Comparison of ENCODE assay signal across 8 cellular contexts in genomic region chr6:34391711-34392496, GRCh38. TPM values are rescaled to one million over a fixed set of nuclear protein-coding genes. Genes with fewer than 3 reads are reported as not detected.
A peak's percentile ranks its signal among the peaks of the same experiment; 100 is the strongest.
DNase-seq lines count a peak whose midpoint lies in the region; ATAC-seq and TF ChIP-seq lines count a peak whose summit lies in the region.

No MANE protein-coding gene starts in this region.

- WGBS in adrenal gland, 4 donors: 0 to 1% (median 1%) methylated on average over 28 to 80 of the region's 80 CpGs

- no peaks in the 10 kb centered on the region; the same call in 1 of the 2 replicates for H3K36me3 ChIP-seq in H7 (replicated peaks; ENCODE audit: control insufficient read depth, insufficient read depth, low read length)
- no peaks in the 10 kb centered on the region for H3K36me3 ChIP-seq in Loucy (ENCODE audit: insufficient read depth, low read length)
- peaks cover 5% of the 10 kb centered on the region; the same call in 1 of the 2 replicates for H3K36me3 ChIP-seq in SU-DHL-6 (ENCODE audit: low read length)
- no peaks in the 10 kb centered on the region for H3K36me3 ChIP-seq in adrenal gland (replicated peaks in 1 of 2)

- intact Hi-C loops in adrenal gland (cut with DNase I): no loop called here

- peak overlapping the region; percentile 76 for H3K4me3 ChIP-seq in H7 (ENCODE audit: insufficient read depth, low read depth, low read length)
- peak overlapping the region; percentile 87 for H3K4me3 ChIP-seq in Loucy (ENCODE audit: low read length, poor library complexity, severe bottlenecking)
- peak overlapping the region; percentile 65 for H3K4me3 ChIP-seq in SU-DHL-6 (ENCODE audit: insufficient read depth, low read length, poor library complexity, severe bottlenecking)
- H3K4me3 ChIP-seq in adrenal gland: peak overlapping the region; percentile 75 to 97 (median 84)
- H3K4me3 ChIP-seq in retinal pigment epithelial cell (ENCODE audit: low read length): peak overlapping the region; percentile 70

- H3K4me1 ChIP-seq in Loucy (ENCODE audit: insufficient read depth, low read length, poor library complexity, severe bottlenecking): peaks cover 33% of the 10 kb centered on the region
- H3K4me1 ChIP-seq in adrenal gland (replicated peaks in 1 of 2): peaks cover under 1 to 43% of the 10 kb centered on the region in 2 donors

- peak overlapping the region; percentile 77 for H3K27ac ChIP-seq in SU-DHL-6 (ENCODE audit: low read depth, low read length)
- peak overlapping the region; percentile 80 to 99 (median 98) for H3K27ac ChIP-seq in adrenal gland

- no peaks in the 10 kb centered on the region for H3K9me2 ChIP-seq in Loucy (replicated peaks; ENCODE audit: low read depth, low read length)
- H3K9me2 ChIP-seq in SU-DHL-6 (replicated peaks; ENCODE audit: insufficient read depth, low read length): no peaks in the 10 kb centered on the region

- no peak for TF ChIP-seq CTCF in Loucy (conservative IDR thresholded peaks at IDR 0.05; ENCODE audit: low read length)
- no peak for TF ChIP-seq CTCF in SU-DHL-6 (IDR thresholded peaks at IDR 0.05; ENCODE audit: insufficient read depth, low read length, poor library complexity, severe bottlenecking)
- no peak for TF ChIP-seq CTCF in adrenal gland (IDR thresholded peaks at IDR 0.05)
- TF ChIP-seq CTCF in retinal pigment epithelial cell (conservative IDR thresholded peaks at IDR 0.05; ENCODE audit: low read depth, low read length): no peak

- peak; percentile 65 for DNase-seq in GM03348 (ENCODE audit: low spot score)
- peak; percentile 93 for DNase-seq in H7
- peak; percentile 49 to 76 (median 64) for DNase-seq in adrenal gland
- DNase-seq in hepatic stellate cell (ENCODE audit: low spot score): peak; percentile 50
- DNase-seq in retinal pigment epithelial cell (ENCODE audit: low read depth): no peak

- peak overlapping the region; percentile 92 for H3K9ac ChIP-seq in Loucy (ENCODE audit: low read depth, low read length, poor library complexity, severe bottlenecking)
- peak overlapping the region; percentile 90 for H3K9ac ChIP-seq in SU-DHL-6 (ENCODE audit: low read length)

- H2AFZ ChIP-seq in Loucy (ENCODE audit: low read length) (peak overlapping the region; percentile 99), SU-DHL-6 (ENCODE audit: low read depth, low read length, severe bottlenecking) (peak overlapping the region; percentile 88)

- TF ChIP-seq POLR2A in adrenal gland (IDR thresholded peaks at IDR 0.05): peak in 1 of 2 donors; percentile 46

- 0 out of 2 replicates have a peak, but pooled peaks cover 3% of the 10 kb centered on the region for H3K9me3 ChIP-seq in Loucy (ENCODE audit: insufficient read depth, low read depth, low read length)
- peaks cover 8% of the 10 kb centered on the region; the same call in 1 of the 2 replicates for H3K9me3 ChIP-seq in SU-DHL-6 (ENCODE audit: insufficient read depth, low read length)
- H3K9me3 ChIP-seq in adrenal gland (replicated peaks in 1 of 3): no peaks in the 10 kb centered on the region

- no peak for ATAC-seq in GM18861 (IDR thresholded peaks at IDR 0.05; ENCODE audit: unreplicated experiment)

- peak overlapping the region; percentile 88 for H3K4me2 ChIP-seq in Loucy (ENCODE audit: low read depth, low read length, poor library complexity, severe bottlenecking)
- peak overlapping the region; percentile 72 for H3K4me2 ChIP-seq in SU-DHL-6 (ENCODE audit: low read depth, low read length, poor library complexity, severe bottlenecking)

- H4K20me1 ChIP-seq in Loucy (ENCODE audit: insufficient read depth, low read length, poor library complexity, severe bottlenecking): peaks cover 24% of the 10 kb centered on the region
- peaks cover 4% of the 10 kb centered on the region; the same call in 1 of the 2 replicates for H4K20me1 ChIP-seq in SU-DHL-6 (ENCODE audit: low read depth, low read length)

- H3K27me3 ChIP-seq in H7 (ENCODE audit: control insufficient read depth, insufficient read depth, low read length) (no peaks in the 10 kb centered on the region), Loucy (ENCODE audit: insufficient read depth, low read length, poor library complexity, severe bottlenecking) (no peaks in the 10 kb centered on the region), SU-DHL-6 (ENCODE audit: low read length) (no peaks in the 10 kb centered on the region), adrenal gland (no peaks in the 10 kb centered on the region)

- no peaks in the 10 kb centered on the region for H3F3A ChIP-seq in Loucy (ENCODE audit: low read depth)
- H3F3A ChIP-seq in SU-DHL-6 (ENCODE audit: insufficient read depth): peaks cover 24% of the 10 kb centered on the region

- H3K79me2 ChIP-seq in Loucy (ENCODE audit: insufficient read depth, low read length): peaks cover 53% of the 10 kb centered on the region
- peaks cover 54% of the 10 kb centered on the region for H3K79me2 ChIP-seq in SU-DHL-6 (ENCODE audit: insufficient read depth, low read length)

RNA-seq across cellular contexts. Expression of gene NUDT3, which starts 0.6 kb away (rescaled TPM):
- 28.0 and 32.3 TPM in 2 replicates for total RNA-seq in H7 (2014; rRNA removed; shearing (Covaris generic))
- total RNA-seq in adrenal gland: 10 to 100 TPM; 34.3 to 56.3 (median 45.6) TPM
- polyA plus RNA-seq in adrenal gland: 10 to 100 TPM; 18.2 to 24.2 (median 22.9) TPM

RNA-seq across cellular contexts. Expression of gene RPS10, which starts 34.0 kb away (rescaled TPM):
- total RNA-seq in H7 (2014; rRNA removed; shearing (Covaris generic)): 2,577 and 3,167 TPM in 2 replicates
- total RNA-seq in adrenal gland: 1,000 to 10,000 TPM; 1,048 to 3,093 (median 1,795) TPM
- polyA plus RNA-seq in adrenal gland: 1,000 to 10,000 TPM in 2 of 3 donors, 100 to 1,000 TPM in 1; 937 to 2,565 (median 2,238) TPM
